11 cellular contexts compared by ENCODE assay signal in genomic region chr7:47452295-47452694, GRCh38.
DNase-seq lines count a peak whose midpoint lies in the region; ATAC-seq, FAIRE-seq and TF ChIP-seq lines count a peak whose summit lies in the region.
"Had no signal": no experiment of that assay in that cellular context is flagged by ENCODE, and none has a peak within 500 bp of the region (broad histone marks: within the 10 kb centered on the region; RNA-seq: fewer than 3 reads in every experiment).

No MANE protein-coding gene starts in this region.

- H3K27ac ChIP-seq in ascending aorta (peak overlapping the region; percentile 86 to 89), kidney (ENCODE audit: low read depth in 2 of 2, low read length in 2 of 2) (peak overlapping the region; percentile 85 to 93), skin epidermis (peak overlapping the region in 17 of 21 experiments; percentile 37 to 89 (median 76))
- H3K27ac ChIP-seq: C4-2B had no signal

- H3K27me3 ChIP-seq in ascending aorta: no peaks in the 10 kb centered on the region

- H3K27ac Mint-ChIP-seq in HFFc6: peak overlapping the region; percentile 93
- H3K27ac Mint-ChIP-seq: activated naive CD8-positive, alpha-beta T cell treated with anti-CD3 and anti-CD28 coated beads, Interleukin-2, amount 10 ng/mL, durations not matched to agents 7 days and 5 days had no signal

- no peak for ATAC-seq in GM19452 (IDR thresholded peaks at IDR 0.05; ENCODE audit: unreplicated experiment)

- peak overlapping the region; percentile 20 to 58 for H3K4me3 ChIP-seq in ascending aorta
- peak overlapping the region in 1 of 2 donors; percentile 32 for H3K4me3 ChIP-seq in kidney (ENCODE audit: low read length in 2 of 2)
- no peak overlapping the region for H3K4me3 ChIP-seq in skin epidermis

- peaks cover 21 to 34% of the 10 kb centered on the region in 2 donors for H3K4me1 ChIP-seq in ascending aorta
- H3K4me1 ChIP-seq in kidney (ENCODE audit: control insufficient read depth in 1 of 2, insufficient read depth in 1 of 2, low read depth in 1 of 2, low read length in 2 of 2): peaks cover 37 to 49% of the 10 kb centered on the region in 2 donors

- H3K4me3 Mint-ChIP-seq in HFFc6: peak overlapping the region; percentile 78
- H3K4me3 Mint-ChIP-seq: activated naive CD8-positive, alpha-beta T cell treated with anti-CD3 and anti-CD28 coated beads, Interleukin-2, amount 10 ng/mL, durations not matched to agents 7 days and 5 days had no signal

- no peaks in the 10 kb centered on the region for H3K9me3 Mint-ChIP-seq in HFFc6
- H3K9me3 Mint-ChIP-seq: activated naive CD8-positive, alpha-beta T cell treated with anti-CD3 and anti-CD28 coated beads, Interleukin-2, amount 10 ng/mL, durations not matched to agents 7 days and 5 days had no signal

- TF ChIP-seq CTCF in HFFc6 (IDR thresholded peaks at IDR 0.05) (no peak), ascending aorta (IDR thresholded peaks at IDR 0.05) (no peak), kidney (IDR thresholded peaks at IDR 0.05; ENCODE audit: borderline replicate concordance, extremely low read depth, insufficient read depth) (no peak), GM10248 (IDR thresholded peaks at IDR 0.05; ENCODE audit: control extremely low read depth, extremely low read depth, low read depth, missing control alignments) (no peak)

- peaks cover 28% of the 10 kb centered on the region for H3K36me3 Mint-ChIP-seq in HFFc6 (ENCODE audit: low read depth)
- H3K36me3 Mint-ChIP-seq: activated naive CD8-positive, alpha-beta T cell treated with anti-CD3 and anti-CD28 coated beads, Interleukin-2, amount 10 ng/mL, durations not matched to agents 7 days and 5 days had no signal

- CTCF ChIA-PET in GM10248 (lab: Yijun Ruan, JAX): interaction anchor here (1.2 to 1.6 kb wide), 3 partner anchors 13 to 186 kb away, joined by 3 to 4 read pairs (median 3); no protein-coding TSS in a partner anchor

- no peaks in the 10 kb centered on the region for H3K9me3 ChIP-seq in ascending aorta
- no peaks in the 10 kb centered on the region for H3K9me3 ChIP-seq in kidney (ENCODE audit: control insufficient read depth in 1 of 2, low read length in 2 of 2)

- no peaks in the 10 kb centered on the region for H3K36me3 ChIP-seq in ascending aorta
- no peaks in the 10 kb centered on the region for H3K36me3 ChIP-seq in kidney (ENCODE audit: control insufficient read depth in 1 of 2, insufficient read depth in 2 of 2, low read length in 2 of 2)

- H3K9ac ChIP-seq in kidney (ENCODE audit: low read length in 2 of 2): peak overlapping the region; percentile 66 to 73

- peaks cover 2% of the 10 kb centered on the region for H3K27me3 Mint-ChIP-seq in HFFc6 (ENCODE audit: insufficient read depth)

- intact Hi-C loops in ascending aorta (cut with DNase I) (loop anchor here (2.0 to 5.0 kb wide), 2 partner anchors 131 to 200 kb away; partner anchors contain the start of gene TNS3), kidney (cut with DNase I) (no loop called here)

- H3K4me1 Mint-ChIP-seq in HFFc6 (ENCODE audit: low read depth): peaks cover 94% of the 10 kb centered on the region

- FAIRE-seq in kidney (lab: Jason Lieb, UNC): no peak

- POLR2A ChIA-PET in GM10248 (lab: Yijun Ruan, JAX): no interaction called here

- no peak for DNase-seq in HFFc6
- no peak for DNase-seq in ascending aorta (ENCODE audit: low spot score in 2 of 2)
- DNase-seq in kidney: no peak
- no peak for DNase-seq in GM10248 (ENCODE audit: extremely low spot score)
- DNase-seq in NCI-H748 treated with DMSO at 0.1 percent for 48 hours (lab: John Stamatoyannopoulos, UW): no peak
- DNase-seq in germinal center (ENCODE audit: low spot score): no peak
- DNase-seq: activated naive CD8-positive, alpha-beta T cell treated with anti-CD3 and anti-CD28 coated beads, Interleukin-2, amount 10 ng/mL, durations not matched to agents 7 days and 5 days; GDM1 had no signal

Comparison
In these comparisons a context has a peak if more than half of its experiments do, and no peak if none do; other contexts are left out.
1. H3K4me3 ChIP-seq: peak in ascending aorta (2 of 2); none in skin epidermis (0 of 7).
2. Peak in every context shown above with its lines, with median percentiles within 50 percentile points of each other: H3K27ac ChIP-seq.